In the genomic region with DNA sequence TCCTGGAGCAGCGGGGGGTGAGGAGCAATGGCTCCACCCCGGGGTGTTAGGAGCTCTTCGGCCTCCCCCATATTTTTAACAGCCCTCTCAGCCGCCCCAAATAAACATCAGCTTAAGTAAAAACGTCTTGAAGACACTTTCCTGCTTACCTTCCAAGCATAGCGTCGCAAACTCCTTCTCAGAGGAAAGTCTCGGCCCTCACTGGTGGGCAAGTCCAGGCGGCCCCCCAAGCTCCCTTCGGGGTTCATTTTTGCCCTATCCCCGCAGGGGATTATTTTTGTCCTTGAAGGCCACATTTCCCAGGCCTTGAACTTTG, we compare ENCODE assay signal across 8 cellular contexts. TPM values are rescaled to one million over a fixed set of nuclear protein-coding genes. Genes with fewer than 3 reads are reported as not detected.
DNase-seq lines count a peak whose midpoint lies in the region; ATAC-seq, FAIRE-seq and TF ChIP-seq lines count a peak whose summit lies in the region.

No MANE protein-coding gene starts in this region.

- TF ChIP-seq CTCF in HepG2 (CRISPR knock-in tag; IDR thresholded peaks at IDR 0.05) (no peak), transverse colon (IDR thresholded peaks at IDR 0.05) (no peak)

- no peak overlapping the region for H2AFZ ChIP-seq in HepG2 (ENCODE audit: low read length)

- H3K27ac Mint-ChIP-seq in activated naive CD4-positive, alpha-beta T cell treated with anti-CD3 and anti-CD28 coated beads for 36 hours, result peak overlapping the region; percentile 94
- peak overlapping the region; percentile 96 for H3K27ac Mint-ChIP-seq in activated naive CD8-positive, alpha-beta T cell treated with anti-CD3 and anti-CD28 coated beads for 36 hours

- POLR2A ChIA-PET in HepG2 (lab: Yijun Ruan, JAX), result interaction anchor here (0.8 to 1.6 kb wide), 4 partner anchors 11 to 195 kb away, joined by 3 to 9 read pairs (median 3); no protein-coding TSS in a partner anchor

- no peak for TF ChIP-seq EP300 in HepG2 (IDR thresholded peaks at IDR 0.05; ENCODE audit: low read depth in 2 of 2, low read length in 2 of 2)
- TF ChIP-seq EP300 in HepG2 (CRISPR knock-in tag; IDR thresholded peaks at IDR 0.05; ENCODE audit: borderline replicate concordance), result no peak
- no peak for TF ChIP-seq EP300 in transverse colon (IDR thresholded peaks at IDR 0.05; ENCODE audit: low read depth)

- DNase-seq in activated naive CD4-positive, alpha-beta T cell treated with anti-CD3 and anti-CD28 coated beads for 36 hours, result peak; percentile 49
- DNase-seq in activated naive CD4-positive, alpha-beta T cell treated with anti-CD3 and anti-CD28 coated beads, Interleukin-2, amount 50 U/mL, for 16 hours, result no peak
- DNase-seq in activated naive CD8-positive, alpha-beta T cell treated with anti-CD3 and anti-CD28 coated beads for 36 hours, result peak; percentile 24
- DNase-seq in HepG2 (ENCODE audit: low spot score) (no peak), transverse colon (no peak), DMS114 treated with DMSO at 0.1 percent for 48 hours (lab: John Stamatoyannopoulos, UW; ENCODE audit: unreplicated experiment) (no peak)

- H4K20me1 ChIP-seq in HepG2 (ENCODE audit: insufficient read depth, low read length), result no peaks in the 10 kb centered on the region; the same call in 1 of the 2 replicates

- no peak for ATAC-seq in HepG2
- ATAC-seq in HG03439 (IDR thresholded peaks at IDR 0.05; ENCODE audit: unreplicated experiment), result no peak
- ATAC-seq in GM19351 (IDR thresholded peaks at IDR 0.05; ENCODE audit: unreplicated experiment), result no peak

- TF ChIP-seq POLR2A in HepG2 (IDR thresholded peaks at IDR 0.05; ENCODE audit: insufficient read depth in 1 of 2, low read depth in 2 of 2, low read length in 2 of 2) (no peak), transverse colon (IDR thresholded peaks at IDR 0.05) (no peak)

- peak overlapping the region; percentile 95 for H3K4me2 ChIP-seq in HepG2 (ENCODE audit: low read depth, low read length)

- CTCF ChIA-PET in activated naive CD4-positive, alpha-beta T cell treated with anti-CD3 and anti-CD28 coated beads for 36 hours (lab: Charles Lee), result interaction anchor here (0.8 to 1.3 kb wide), 4 partner anchors 9 to 106 kb away, joined by 3 to 6 read pairs (median 4); no protein-coding TSS in a partner anchor
- CTCF ChIA-PET in HepG2 (lab: Yijun Ruan, JAX; ENCODE audit: low intra/inter-chr PET ratio, low total read pairs), result no interaction called here

- H3K4me3 ChIP-seq in HepG2 (replicated peaks in 1 of 3; ENCODE audit: insufficient read depth in 1 of 3, low read depth in 2 of 3, low read length in 3 of 3) (peak overlapping the region; percentile 76 to 97 (median 96)), transverse colon (peak overlapping the region; percentile 42 to 88 (median 85))

- H3K9me3 Mint-ChIP-seq in activated naive CD4-positive, alpha-beta T cell treated with anti-CD3 and anti-CD28 coated beads for 36 hours, result no peaks in the 10 kb centered on the region
- H3K9me3 Mint-ChIP-seq in activated naive CD8-positive, alpha-beta T cell treated with anti-CD3 and anti-CD28 coated beads for 36 hours, result no peaks in the 10 kb centered on the region

- H3K36me3 Mint-ChIP-seq in activated naive CD4-positive, alpha-beta T cell treated with anti-CD3 and anti-CD28 coated beads for 36 hours (ENCODE audit: low read depth), result peaks cover 34% of the 10 kb centered on the region
- peaks cover 47% of the 10 kb centered on the region for H3K36me3 Mint-ChIP-seq in activated naive CD8-positive, alpha-beta T cell treated with anti-CD3 and anti-CD28 coated beads for 36 hours

- peaks cover 4 to 34% of the 10 kb centered on the region in 2 experiments for H3K36me3 ChIP-seq in HepG2 (replicated peaks in 1 of 2; ENCODE audit: control insufficient read depth in 1 of 2, insufficient read depth in 2 of 2, low read length in 2 of 2)
- H3K36me3 ChIP-seq in transverse colon, result no peaks in the 10 kb centered on the region

- intact Hi-C loops in activated naive CD4-positive, alpha-beta T cell treated with anti-CD3 and anti-CD28 coated beads for 36 hours (cut with micrococcal nuclease), result loop anchor here (1.0 to 10.0 kb wide), 6 partner anchors 41 to 1773 kb away; partner anchors contain the start of gene ZNF831
- intact Hi-C loops in HepG2 (cut with micrococcal nuclease; ENCODE audit: unreplicated experiment), result no loop called here
- intact Hi-C loops in transverse colon (cut with DNase I; ENCODE audit: low total_unique reads), result no loop called here

- WGBS in HepG2 (ENCODE audit: low lambda C conversion rate), result 26% methylated on average over 11 of the region's 11 CpGs
- 5% methylated on average over 11 of the region's 11 CpGs; no CpG with 5 or more reads in 1 of the 2 donors for WGBS in transverse colon (ENCODE audit: low coverage in 1 of 2), 2 donors

- H3K9ac ChIP-seq in HepG2 (ENCODE audit: insufficient read depth, low read depth, low read length), result peak overlapping the region; percentile 72

- H3K4me3 Mint-ChIP-seq in activated naive CD4-positive, alpha-beta T cell treated with anti-CD3 and anti-CD28 coated beads for 36 hours, result peak overlapping the region; percentile 90
- peak overlapping the region; percentile 98 for H3K4me3 Mint-ChIP-seq in activated naive CD8-positive, alpha-beta T cell treated with anti-CD3 and anti-CD28 coated beads for 36 hours

- H3K27me3 ChIP-seq in HepG2 (ENCODE audit: control insufficient read depth in 1 of 2, insufficient read depth in 2 of 2, low read length in 2 of 2), result no peaks in the 10 kb centered on the region
- H3K27me3 ChIP-seq in transverse colon, result no peaks in the 10 kb centered on the region

- H3K9me3 ChIP-seq in HepG2 (ENCODE audit: low read length) (no peaks in the 10 kb centered on the region), transverse colon (no peaks in the 10 kb centered on the region)

- peaks cover 56% of the 10 kb centered on the region for H3K4me1 Mint-ChIP-seq in activated naive CD4-positive, alpha-beta T cell treated with anti-CD3 and anti-CD28 coated beads for 36 hours (ENCODE audit: low read depth)
- H3K4me1 Mint-ChIP-seq in activated naive CD8-positive, alpha-beta T cell treated with anti-CD3 and anti-CD28 coated beads for 36 hours, result peaks cover 47% of the 10 kb centered on the region

- peaks cover 37% of the 10 kb centered on the region for H3K4me1 ChIP-seq in HepG2 (ENCODE audit: insufficient read depth, low read length)
- peaks cover 23 to 76% (median 49%) of the 10 kb centered on the region in 4 donors for H3K4me1 ChIP-seq in transverse colon

- TSS peak; percentile 63 for BruUV-seq in HepG2 (replicated peaks; lab: Mats Ljungman, UMichigan)

- peaks cover 12% of the 10 kb centered on the region for H3K79me2 ChIP-seq in HepG2 (ENCODE audit: insufficient read depth, low read length)

- no peak for FAIRE-seq in HepG2 (lab: Jason Lieb, UNC)

- TF ChIP-seq RAD21 in HepG2 (CRISPR knock-in tag; IDR thresholded peaks at IDR 0.05), result no peak

- no peaks in the 10 kb centered on the region for H3K27me3 Mint-ChIP-seq in activated naive CD4-positive, alpha-beta T cell treated with anti-CD3 and anti-CD28 coated beads for 36 hours (ENCODE audit: low read depth)
- H3K27me3 Mint-ChIP-seq in activated naive CD8-positive, alpha-beta T cell treated with anti-CD3 and anti-CD28 coated beads for 36 hours, result no peaks in the 10 kb centered on the region

- no peak overlapping the region for H3K27ac ChIP-seq in HepG2 (ENCODE audit: extremely low read length, insufficient read depth, low read length)
- H3K27ac ChIP-seq in transverse colon, result peak overlapping the region; percentile 92 to 95 (median 93)

- in situ Hi-C loops in HepG2 (cut with HindIII; ENCODE audit: extremely low pct_ligation_motif_present, low pct_unique_long_range_greater_than_20kb) (loop anchor here (25.0 kb wide), 1 partner anchor 820 kb away; no protein-coding TSS in a partner anchor), transverse colon (cut with MboI; ENCODE audit: low pct_ligation_motif_present in 1 of 4, low pct_unique_long_range_greater_than_20kb in 1 of 4, low sequenced_read_pairs in 3 of 4) (loop anchor here in 2 of 4 donors (25.0 kb wide), 3 partner anchors 195 to 820 kb away; partner anchors contain the start of gene ZBP1 (in 1 of the 2))

RNA-seq across cellular contexts. Expression of gene RBM38, which starts 0.9 kb away (rescaled TPM):
- total RNA-seq in activated naive CD4-positive, alpha-beta T cell treated with anti-CD3 and anti-CD28 coated beads for 36 hours, result 10 to 100 TPM; 60.3 to 63.1 TPM
- 100 to 1,000 TPM; 142 to 144 TPM for total RNA-seq in activated naive CD8-positive, alpha-beta T cell treated with anti-CD3 and anti-CD28 coated beads for 36 hours
- total RNA-seq in HepG2 (2016; rRNA removed; fragmentation: Illumina TruSeq; extraction: Trizol) (29.6 and 34.2 TPM in 2 replicates), transverse colon (10 to 100 TPM; 26.5 to 37.4 (median 30.4) TPM)
- total RNA-seq in HepG2 (2016; cell fraction: cytosol; rRNA removed; fragmentation: Illumina TruSeq; extraction: Trizol; ENCODE audit: low read depth), result 29.5 and 32.8 TPM in 2 replicates
- total RNA-seq in HepG2 (2016; cell fraction: insoluble cytoplasmic fraction; rRNA removed; fragmentation: Illumina TruSeq; extraction: Trizol), result 24.0 and 34.3 TPM in 2 replicates
- total RNA-seq in HepG2 (2016; cell fraction: membrane; rRNA removed; fragmentation: Illumina TruSeq; extraction: Trizol), result 69.5 and 80.5 TPM in 2 replicates
- 16.2 and 19.5 TPM in 2 replicates for total RNA-seq in HepG2 (2016; cell fraction: nucleus; rRNA removed; fragmentation: Illumina TruSeq; extraction: Trizol)
- 24.2 and 30.0 TPM in 2 replicates for polyA plus RNA-seq in HepG2 (2011; rRNA removed)
- polyA plus RNA-seq in HepG2 (2011; cell fraction: cytosol; rRNA removed), result 25.8 and 35.6 TPM in 2 replicates
- polyA plus RNA-seq in HepG2 (2011; cell fraction: nucleus; rRNA removed), result 24.4 and 25.9 TPM in 2 replicates
- 13.9 and 24.8 TPM in 2 replicates for polyA plus RNA-seq in HepG2 (2012)
- polyA plus RNA-seq in HepG2 (2016; cell fraction: cytosol; fragmentation: Illumina TruSeq; extraction: Trizol; ENCODE audit: low read depth), result 44.0 and 53.1 TPM in 2 replicates
- polyA plus RNA-seq in HepG2 (2016; cell fraction: insoluble cytoplasmic fraction; fragmentation: Illumina TruSeq; extraction: Trizol; ENCODE audit: low read depth), result 40.7 and 50.0 TPM in 2 replicates
- 80.4 and 89.1 TPM in 2 replicates for polyA plus RNA-seq in HepG2 (2016; cell fraction: membrane; fragmentation: Illumina TruSeq; extraction: Trizol; ENCODE audit: low read depth)
- 34.0 and 39.8 TPM in 2 replicates for polyA plus RNA-seq in HepG2 (2016; cell fraction: nucleus; fragmentation: Illumina TruSeq; extraction: Trizol; ENCODE audit: insufficient read depth, low read depth)
- polyA minus RNA-seq in HepG2 (2011; rRNA and poly(A)+ RNA removed; ENCODE audit: low replicate concordance), result 9.8 and 33.7 TPM in 2 replicates
- 16.2 and 17.4 TPM in 2 replicates for polyA minus RNA-seq in HepG2 (2011; cell fraction: cytosol; rRNA and poly(A)+ RNA removed)
- polyA minus RNA-seq in HepG2 (2011; cell fraction: nucleus; rRNA and poly(A)+ RNA removed), result 6.2 and 7.1 TPM in 2 replicates

RNA-seq across cellular contexts. Expression of gene RAE1, which starts 41.0 kb away (rescaled TPM):
- 10 to 100 TPM; 45.6 to 46.5 TPM for total RNA-seq in activated naive CD4-positive, alpha-beta T cell treated with anti-CD3 and anti-CD28 coated beads for 36 hours
- 10 to 100 TPM; 59.0 to 60.0 TPM for total RNA-seq in activated naive CD8-positive, alpha-beta T cell treated with anti-CD3 and anti-CD28 coated beads for 36 hours
- total RNA-seq in HepG2 (2016; rRNA removed; fragmentation: Illumina TruSeq; extraction: Trizol) (72.9 and 84.7 TPM in 2 replicates), transverse colon (10 to 100 TPM in 3 of 4 donors, 1 to 10 TPM in 1; 5.6 to 29.9 (median 15.2) TPM)
- 7.0 TPM in 2 replicates for total RNA-seq in HepG2 (2016; cell fraction: cytosol; rRNA removed; fragmentation: Illumina TruSeq; extraction: Trizol; ENCODE audit: low read depth)
- 69.1 and 75.0 TPM in 2 replicates for total RNA-seq in HepG2 (2016; cell fraction: insoluble cytoplasmic fraction; rRNA removed; fragmentation: Illumina TruSeq; extraction: Trizol)
- total RNA-seq in HepG2 (2016; cell fraction: membrane; rRNA removed; fragmentation: Illumina TruSeq; extraction: Trizol), result 12.7 and 13.6 TPM in 2 replicates
- 52.3 and 56.5 TPM in 2 replicates for total RNA-seq in HepG2 (2016; cell fraction: nucleus; rRNA removed; fragmentation: Illumina TruSeq; extraction: Trizol)
- polyA plus RNA-seq in HepG2 (2011; rRNA removed), result 29.2 and 36.1 TPM in 2 replicates
- polyA plus RNA-seq in HepG2 (2011; cell fraction: cytosol; rRNA removed), result 38.8 and 67.0 TPM in 2 replicates
- 104 and 106 TPM in 2 replicates for polyA plus RNA-seq in HepG2 (2011; cell fraction: nucleus; rRNA removed)
- polyA plus RNA-seq in HepG2 (2012), result 40.7 and 46.9 TPM in 2 replicates
- polyA plus RNA-seq in HepG2 (2016; cell fraction: cytosol; fragmentation: Illumina TruSeq; extraction: Trizol; ENCODE audit: low read depth), result 5.7 and 6.3 TPM in 2 replicates
- polyA plus RNA-seq in HepG2 (2016; cell fraction: insoluble cytoplasmic fraction; fragmentation: Illumina TruSeq; extraction: Trizol; ENCODE audit: low read depth), result 85.9 and 97.1 TPM in 2 replicates
- polyA plus RNA-seq in HepG2 (2016; cell fraction: membrane; fragmentation: Illumina TruSeq; extraction: Trizol; ENCODE audit: low read depth), result 6.4 and 8.4 TPM in 2 replicates
- 70.0 and 74.0 TPM in 2 replicates for polyA plus RNA-seq in HepG2 (2016; cell fraction: nucleus; fragmentation: Illumina TruSeq; extraction: Trizol; ENCODE audit: insufficient read depth, low read depth)
- 47.5 and 58.8 TPM in 2 replicates for polyA minus RNA-seq in HepG2 (2011; rRNA and poly(A)+ RNA removed; ENCODE audit: low replicate concordance)
- polyA minus RNA-seq in HepG2 (2011; cell fraction: cytosol; rRNA and poly(A)+ RNA removed), result 20.8 and 32.8 TPM in 2 replicates
- polyA minus RNA-seq in HepG2 (2011; cell fraction: nucleus; rRNA and poly(A)+ RNA removed), result 119 and 124 TPM in 2 replicates

Comparison
In these comparisons a context has a peak if more than half of its experiments do, and no peak if none do; other contexts are left out.
1. DNase-seq: peak in activated naive CD4-positive, alpha-beta T cell treated with anti-CD3 and anti-CD28 coated beads for 36 hours (single experiment) and activated naive CD8-positive, alpha-beta T cell treated with anti-CD3 and anti-CD28 coated beads for 36 hours (single experiment); none in activated naive CD4-positive, alpha-beta T cell treated with anti-CD3 and anti-CD28 coated beads, Interleukin-2, amount 50 U/mL, for 16 hours (single experiment), HepG2 (single experiment), transverse colon (single experiment) and DMS114 treated with DMSO at 0.1 percent for 48 hours (single experiment).